2 cellular contexts compared by ENCODE assay signal in the genomic region with DNA sequence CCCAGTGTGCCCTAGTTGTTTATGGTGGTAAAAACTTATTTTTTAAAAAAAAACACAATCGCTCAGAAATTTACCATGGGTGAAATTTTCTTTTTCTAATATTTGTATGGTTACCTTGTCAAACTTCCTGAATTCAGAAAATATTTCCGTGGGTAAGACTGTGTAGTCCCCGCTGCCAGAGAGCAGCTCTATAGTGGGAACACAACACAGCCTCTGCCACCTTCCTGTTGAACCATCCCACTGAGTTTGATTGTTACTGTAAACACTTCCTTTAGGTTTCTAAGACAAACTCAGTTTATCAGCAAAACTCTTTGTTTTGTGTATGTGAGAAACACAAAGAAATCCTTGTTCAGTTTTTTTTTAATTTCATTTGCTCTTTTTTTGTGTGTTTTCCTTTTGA.
TF ChIP-seq lines count a peak whose summit lies in the region.

No MANE protein-coding gene starts in this region.

TF ChIP-seq in IMR-90, 13 proteins besides CTCF, POLR2A, EP300 and RAD21:
- TF ChIP-seq MXI1 (IDR thresholded peaks at IDR 0.05; ENCODE audit: borderline replicate concordance, low read depth, low read length), result no peak
- no peak for TF ChIP-seq SMC3 (IDR thresholded peaks at IDR 0.05; ENCODE audit: low read depth, low read length)
- no peak for TF ChIP-seq CEBPB (IDR thresholded peaks at IDR 0.05; ENCODE audit: low read depth, low read length)
- TF ChIP-seq RCOR1 (IDR thresholded peaks at IDR 0.05; ENCODE audit: insufficient replicate concordance, low read length), result no peak
- TF ChIP-seq, protein P1, sequence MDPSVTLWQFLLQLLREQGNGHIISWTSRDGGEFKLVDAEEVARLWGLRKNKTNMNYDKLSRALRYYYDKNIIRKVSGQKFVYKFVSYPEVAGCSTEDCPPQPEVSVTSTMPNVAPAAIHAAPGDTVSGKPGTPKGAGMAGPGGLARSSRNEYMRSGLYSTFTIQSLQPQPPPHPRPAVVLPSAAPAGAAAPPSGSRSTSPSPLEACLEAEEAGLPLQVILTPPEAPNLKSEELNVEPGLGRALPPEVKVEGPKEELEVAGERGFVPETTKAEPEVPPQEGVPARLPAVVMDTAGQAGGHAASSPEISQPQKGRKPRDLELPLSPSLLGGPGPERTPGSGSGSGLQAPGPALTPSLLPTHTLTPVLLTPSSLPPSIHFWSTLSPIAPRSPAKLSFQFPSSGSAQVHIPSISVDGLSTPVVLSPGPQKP (IDR thresholded peaks at IDR 0.05; ENCODE audit: borderline replicate concordance, low read depth, low read length), result no peak
- TF ChIP-seq NFE2L2 (IDR thresholded peaks at IDR 0.05; ENCODE audit: low read depth, low read length), result no peak
- TF ChIP-seq MAFK (IDR thresholded peaks at IDR 0.05; ENCODE audit: low read depth, low read length), result no peak
- TF ChIP-seq BHLHE40 (IDR thresholded peaks at IDR 0.05; ENCODE audit: low read depth, low read length), result no peak
- no peak for TF ChIP-seq RFX5 (IDR thresholded peaks at IDR 0.05; ENCODE audit: low read depth, low read length)
- TF ChIP-seq CHD1 (IDR thresholded peaks at IDR 0.05; ENCODE audit: low read depth, low read length), result no peak
- TF ChIP-seq, protein P2, sequence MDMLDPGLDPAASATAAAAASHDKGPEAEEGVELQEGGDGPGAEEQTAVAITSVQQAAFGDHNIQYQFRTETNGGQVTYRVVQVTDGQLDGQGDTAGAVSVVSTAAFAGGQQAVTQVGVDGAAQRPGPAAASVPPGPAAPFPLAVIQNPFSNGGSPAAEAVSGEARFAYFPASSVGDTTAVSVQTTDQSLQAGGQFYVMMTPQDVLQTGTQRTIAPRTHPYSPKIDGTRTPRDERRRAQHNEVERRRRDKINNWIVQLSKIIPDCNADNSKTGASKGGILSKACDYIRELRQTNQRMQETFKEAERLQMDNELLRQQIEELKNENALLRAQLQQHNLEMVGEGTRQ (IDR thresholded peaks at IDR 0.05; ENCODE audit: low read depth, low read length), result no peak
- TF ChIP-seq FOS (IDR thresholded peaks at IDR 0.05; ENCODE audit: low read depth, low read length), result no peak
- no peak for TF ChIP-seq MAZ (IDR thresholded peaks at IDR 0.05; ENCODE audit: borderline replicate concordance, low read depth, low read length)

TF ChIP-seq in WTC11, 78 proteins besides CTCF, POLR2A, EP300 and RAD21:
- TF ChIP-seq, protein P3, sequence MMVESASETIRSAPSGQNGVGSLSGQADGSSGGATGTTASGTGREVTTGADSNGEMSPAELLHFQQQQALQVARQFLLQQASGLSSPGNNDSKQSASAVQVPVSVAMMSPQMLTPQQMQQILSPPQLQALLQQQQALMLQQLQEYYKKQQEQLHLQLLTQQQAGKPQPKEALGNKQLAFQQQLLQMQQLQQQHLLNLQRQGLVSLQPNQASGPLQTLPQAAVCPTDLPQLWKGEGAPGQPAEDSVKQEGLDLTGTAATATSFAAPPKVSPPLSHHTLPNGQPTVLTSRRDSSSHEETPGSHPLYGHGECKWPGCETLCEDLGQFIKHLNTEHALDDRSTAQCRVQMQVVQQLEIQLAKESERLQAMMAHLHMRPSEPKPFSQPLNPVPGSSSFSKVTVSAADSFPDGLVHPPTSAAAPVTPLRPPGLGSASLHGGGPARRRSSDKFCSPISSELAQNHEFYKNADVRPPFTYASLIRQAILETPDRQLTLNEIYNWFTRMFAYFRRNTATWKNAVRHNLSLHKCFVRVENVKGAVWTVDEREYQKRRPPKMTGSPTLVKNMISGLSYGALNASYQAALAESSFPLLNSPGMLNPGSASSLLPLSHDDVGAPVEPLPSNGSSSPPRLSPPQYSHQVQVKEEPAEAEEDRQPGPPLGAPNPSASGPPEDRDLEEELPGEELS (CRISPR knock-in tag; IDR thresholded peaks at IDR 0.05), result no peak
- TF ChIP-seq ELF4 (CRISPR knock-in tag; IDR thresholded peaks at IDR 0.05; ENCODE audit: low read depth), result no peak
- TF ChIP-seq ZNF317 (CRISPR knock-in tag; IDR thresholded peaks at IDR 0.05; ENCODE audit: borderline replicate concordance, low read depth), result no peak
- TF ChIP-seq ZNF219 (CRISPR knock-in tag; IDR thresholded peaks at IDR 0.05; ENCODE audit: borderline replicate concordance), result no peak
- TF ChIP-seq, protein P4, sequence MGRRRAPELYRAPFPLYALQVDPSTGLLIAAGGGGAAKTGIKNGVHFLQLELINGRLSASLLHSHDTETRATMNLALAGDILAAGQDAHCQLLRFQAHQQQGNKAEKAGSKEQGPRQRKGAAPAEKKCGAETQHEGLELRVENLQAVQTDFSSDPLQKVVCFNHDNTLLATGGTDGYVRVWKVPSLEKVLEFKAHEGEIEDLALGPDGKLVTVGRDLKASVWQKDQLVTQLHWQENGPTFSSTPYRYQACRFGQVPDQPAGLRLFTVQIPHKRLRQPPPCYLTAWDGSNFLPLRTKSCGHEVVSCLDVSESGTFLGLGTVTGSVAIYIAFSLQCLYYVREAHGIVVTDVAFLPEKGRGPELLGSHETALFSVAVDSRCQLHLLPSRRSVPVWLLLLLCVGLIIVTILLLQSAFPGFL (CRISPR knock-in tag; IDR thresholded peaks at IDR 0.05; ENCODE audit: borderline replicate concordance), result no peak
- TF ChIP-seq TEAD1 (CRISPR knock-in tag; IDR thresholded peaks at IDR 0.05), result no peak
- TF ChIP-seq ZNF232 (CRISPR knock-in tag; IDR thresholded peaks at IDR 0.05), result no peak
- no peak for TF ChIP-seq RELA (CRISPR knock-in tag; IDR thresholded peaks at IDR 0.05; ENCODE audit: borderline replicate concordance)
- TF ChIP-seq, protein P5, sequence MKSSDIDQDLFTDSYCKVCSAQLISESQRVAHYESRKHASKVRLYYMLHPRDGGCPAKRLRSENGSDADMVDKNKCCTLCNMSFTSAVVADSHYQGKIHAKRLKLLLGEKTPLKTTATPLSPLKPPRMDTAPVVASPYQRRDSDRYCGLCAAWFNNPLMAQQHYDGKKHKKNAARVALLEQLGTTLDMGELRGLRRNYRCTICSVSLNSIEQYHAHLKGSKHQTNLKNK (CRISPR knock-in tag; IDR thresholded peaks at IDR 0.05), result no peak
- TF ChIP-seq ZNF416 (CRISPR knock-in tag; IDR thresholded peaks at IDR 0.05), result no peak
- TF ChIP-seq, protein P6, sequence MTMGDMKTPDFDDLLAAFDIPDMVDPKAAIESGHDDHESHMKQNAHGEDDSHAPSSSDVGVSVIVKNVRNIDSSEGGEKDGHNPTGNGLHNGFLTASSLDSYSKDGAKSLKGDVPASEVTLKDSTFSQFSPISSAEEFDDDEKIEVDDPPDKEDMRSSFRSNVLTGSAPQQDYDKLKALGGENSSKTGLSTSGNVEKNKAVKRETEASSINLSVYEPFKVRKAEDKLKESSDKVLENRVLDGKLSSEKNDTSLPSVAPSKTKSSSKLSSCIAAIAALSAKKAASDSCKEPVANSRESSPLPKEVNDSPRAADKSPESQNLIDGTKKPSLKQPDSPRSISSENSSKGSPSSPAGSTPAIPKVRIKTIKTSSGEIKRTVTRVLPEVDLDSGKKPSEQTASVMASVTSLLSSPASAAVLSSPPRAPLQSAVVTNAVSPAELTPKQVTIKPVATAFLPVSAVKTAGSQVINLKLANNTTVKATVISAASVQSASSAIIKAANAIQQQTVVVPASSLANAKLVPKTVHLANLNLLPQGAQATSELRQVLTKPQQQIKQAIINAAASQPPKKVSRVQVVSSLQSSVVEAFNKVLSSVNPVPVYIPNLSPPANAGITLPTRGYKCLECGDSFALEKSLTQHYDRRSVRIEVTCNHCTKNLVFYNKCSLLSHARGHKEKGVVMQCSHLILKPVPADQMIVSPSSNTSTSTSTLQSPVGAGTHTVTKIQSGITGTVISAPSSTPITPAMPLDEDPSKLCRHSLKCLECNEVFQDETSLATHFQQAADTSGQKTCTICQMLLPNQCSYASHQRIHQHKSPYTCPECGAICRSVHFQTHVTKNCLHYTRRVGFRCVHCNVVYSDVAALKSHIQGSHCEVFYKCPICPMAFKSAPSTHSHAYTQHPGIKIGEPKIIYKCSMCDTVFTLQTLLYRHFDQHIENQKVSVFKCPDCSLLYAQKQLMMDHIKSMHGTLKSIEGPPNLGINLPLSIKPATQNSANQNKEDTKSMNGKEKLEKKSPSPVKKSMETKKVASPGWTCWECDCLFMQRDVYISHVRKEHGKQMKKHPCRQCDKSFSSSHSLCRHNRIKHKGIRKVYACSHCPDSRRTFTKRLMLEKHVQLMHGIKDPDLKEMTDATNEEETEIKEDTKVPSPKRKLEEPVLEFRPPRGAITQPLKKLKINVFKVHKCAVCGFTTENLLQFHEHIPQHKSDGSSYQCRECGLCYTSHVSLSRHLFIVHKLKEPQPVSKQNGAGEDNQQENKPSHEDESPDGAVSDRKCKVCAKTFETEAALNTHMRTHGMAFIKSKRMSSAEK (CRISPR knock-in tag; IDR thresholded peaks at IDR 0.05; ENCODE audit: borderline replicate concordance), result no peak
- TF ChIP-seq, protein P7, sequence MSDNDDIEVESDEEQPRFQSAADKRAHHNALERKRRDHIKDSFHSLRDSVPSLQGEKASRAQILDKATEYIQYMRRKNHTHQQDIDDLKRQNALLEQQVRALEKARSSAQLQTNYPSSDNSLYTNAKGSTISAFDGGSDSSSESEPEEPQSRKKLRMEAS (CRISPR knock-in tag; IDR thresholded peaks at IDR 0.05), result no peak
- TF ChIP-seq, protein P8, sequence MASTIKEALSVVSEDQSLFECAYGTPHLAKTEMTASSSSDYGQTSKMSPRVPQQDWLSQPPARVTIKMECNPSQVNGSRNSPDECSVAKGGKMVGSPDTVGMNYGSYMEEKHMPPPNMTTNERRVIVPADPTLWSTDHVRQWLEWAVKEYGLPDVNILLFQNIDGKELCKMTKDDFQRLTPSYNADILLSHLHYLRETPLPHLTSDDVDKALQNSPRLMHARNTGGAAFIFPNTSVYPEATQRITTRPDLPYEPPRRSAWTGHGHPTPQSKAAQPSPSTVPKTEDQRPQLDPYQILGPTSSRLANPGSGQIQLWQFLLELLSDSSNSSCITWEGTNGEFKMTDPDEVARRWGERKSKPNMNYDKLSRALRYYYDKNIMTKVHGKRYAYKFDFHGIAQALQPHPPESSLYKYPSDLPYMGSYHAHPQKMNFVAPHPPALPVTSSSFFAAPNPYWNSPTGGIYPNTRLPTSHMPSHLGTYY (CRISPR knock-in tag; IDR thresholded peaks at IDR 0.05), result no peak
- TF ChIP-seq SMAD3 (CRISPR knock-in tag; IDR thresholded peaks at IDR 0.05; ENCODE audit: borderline replicate concordance), result no peak
- TF ChIP-seq HMGA2 (CRISPR knock-in tag; IDR thresholded peaks at IDR 0.05), result no peak
- no peak for TF ChIP-seq JUN (CRISPR knock-in tag; IDR thresholded peaks at IDR 0.05)
- TF ChIP-seq ATF1 (CRISPR knock-in tag; IDR thresholded peaks at IDR 0.05), result no peak
- TF ChIP-seq, protein P9, sequence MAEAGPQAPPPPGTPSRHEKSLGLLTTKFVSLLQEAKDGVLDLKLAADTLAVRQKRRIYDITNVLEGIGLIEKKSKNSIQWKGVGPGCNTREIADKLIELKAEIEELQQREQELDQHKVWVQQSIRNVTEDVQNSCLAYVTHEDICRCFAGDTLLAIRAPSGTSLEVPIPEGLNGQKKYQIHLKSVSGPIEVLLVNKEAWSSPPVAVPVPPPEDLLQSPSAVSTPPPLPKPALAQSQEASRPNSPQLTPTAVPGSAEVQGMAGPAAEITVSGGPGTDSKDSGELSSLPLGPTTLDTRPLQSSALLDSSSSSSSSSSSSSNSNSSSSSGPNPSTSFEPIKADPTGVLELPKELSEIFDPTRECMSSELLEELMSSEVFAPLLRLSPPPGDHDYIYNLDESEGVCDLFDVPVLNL (CRISPR knock-in tag; IDR thresholded peaks at IDR 0.05; ENCODE audit: borderline replicate concordance, low read depth), result no peak
- no peak for TF ChIP-seq GRHL2 (CRISPR knock-in tag; IDR thresholded peaks at IDR 0.05; ENCODE audit: insufficient replicate concordance, severe bottlenecking)
